Comparison of ENCODE assay signal across 23 cellular contexts in genomic region chr22:49642331-49642730, GRCh38.
"Had no signal": no experiment of that assay in that cellular context is flagged by ENCODE, and none has a peak within 500 bp of the region (broad histone marks: within the 10 kb centered on the region; RNA-seq: fewer than 3 reads in every experiment).

No MANE protein-coding gene starts in this region.

- H3K27me3 ChIP-seq: ascending aorta, gastrocnemius medialis, testis, uterus had no signal

- H3K4me1 ChIP-seq: ascending aorta, esophagus muscularis mucosa, gastrocnemius medialis, testis, uterus had no signal

- H3K4me3 ChIP-seq: ascending aorta, dorsolateral prefrontal cortex, esophagus muscularis mucosa, gastrocnemius medialis, testis, uterus had no signal

- DNase-seq: activated CD4-positive, alpha-beta T cell treated with anti-CD3 and anti-CD28 coated beads, Interleukin-2, amount 10 ng/mL, durations not matched to agents 7 days and 5 days; activated CD8-positive, alpha-beta T cell treated with anti-CD3 and anti-CD28 coated beads for 36 hours; activated gamma-delta T cell; activated naive CD4-positive, alpha-beta T cell treated with anti-CD3 and anti-CD28 coated beads, Interleukin-2, amount 50 U/mL, for 16 hours; activated naive CD8-positive, alpha-beta T cell treated with anti-CD3 and anti-CD28 coated beads, Interleukin-2, amount 50 U/mL, for 24 hours; central memory CD4-positive, alpha-beta T cell; dorsolateral prefrontal cortex; effector memory CD8-positive, alpha-beta T cell; gastrocnemius medialis; head of caudate nucleus; hypothalamus; mesenchymal stem cell; occipital lobe; stimulated activated CD4-positive, alpha-beta T cell treated with anti-CD3 and anti-CD28 coated beads, Interleukin-2, amount 100 ng/mL, for 48 hours; stimulated activated CD8-positive, alpha-beta memory T cell treated with anti-CD3 and anti-CD28 coated beads, Interleukin-4, amount 100 ng/mL, for 48 hours; stimulated activated naive B cell treated with anti-CD40 and anti-IgM and Interleukin-4, amounts not matched to agents 10 μg/mL and 1 μg/mL and 100 μg/mL, for 72 hours; testis; trophoblast cell; uterus had no signal

- H3K9me3 ChIP-seq: ascending aorta, esophagus muscularis mucosa, gastrocnemius medialis, testis, uterus had no signal

- H3K27ac ChIP-seq: ascending aorta, dorsolateral prefrontal cortex, esophagus muscularis mucosa, gastrocnemius medialis, testis, uterus, VCaP had no signal

- H3K36me3 ChIP-seq: ascending aorta, gastrocnemius medialis, uterus had no signal

- ATAC-seq: activated CD4-positive, CD25-positive, alpha-beta regulatory T cell treated with anti-CD3 and anti-CD28 coated beads, Interleukin-2, amount 50 U/mL, for 24 hours; activated CD8-positive, alpha-beta T cell treated with anti-CD3 and anti-CD28 coated beads for 36 hours; activated naive CD8-positive, alpha-beta T cell treated with anti-CD3 and anti-CD28 coated beads, Interleukin-2, amount 50 U/mL, for 24 hours; effector memory CD8-positive, alpha-beta T cell; gastrocnemius medialis; stimulated activated naive B cell treated with anti-CD40 and anti-IgM and Interleukin-4, amounts not matched to agents 10 μg/mL and 1 μg/mL and 100 μg/mL, for 72 hours had no signal
